In genomic region chr14:39176263-39177167, GRCh38 we compare ENCODE assay signal across 8 cellular contexts. TPM values are rescaled to one million over a fixed set of nuclear protein-coding genes. Genes with fewer than 3 reads are reported as not detected.
DNase-seq lines count a peak whose midpoint lies in the region; ATAC-seq, FAIRE-seq and TF ChIP-seq lines count a peak whose summit lies in the region.

No MANE protein-coding gene starts in this region.

- DNase-seq in cardiac muscle cell (ENCODE audit: low read depth in 1 of 2, low spot score in 1 of 2) (no peak), Right ventricle myocardium superior (no peak), GM12878 (ENCODE audit: low read depth, low spot score) (no peak), memory B cell (ENCODE audit: low spot score in 2 of 2) (no peak), type B pancreatic cell (ENCODE audit: extremely low spot score, unreplicated experiment) (no peak), LoVo (ENCODE audit: low spot score) (no peak)
- no peak for DNase-seq in activated CD4-positive, CD25-positive, alpha-beta regulatory T cell treated with anti-CD3 and anti-CD28 coated beads, Interleukin-2, amount 50 U/mL, for 72 hours

- RAD21 ChIA-PET in GM12878 (lab: Charles Lee; ENCODE audit: unreplicated experiment): interaction anchor here (1.7 kb wide), 1 partner anchor 250 kb away, joined by 5 read pairs; no protein-coding TSS in a partner anchor

- SMC1A ChIA-PET in GM12878 (lab: Charles Lee; ENCODE audit: uncharacterized antibody, unreplicated experiment): no interaction called here

- no peak overlapping the region for H2AFZ ChIP-seq in GM12878 (ENCODE audit: control insufficient read depth, low read depth, low read length)

- TF ChIP-seq CTCF in cardiac muscle cell (IDR thresholded peaks at IDR 0.05; ENCODE audit: low read depth, low read length) (no peak), GM12878 (IDR thresholded peaks at IDR 0.05 in 2 of 3, conservative IDR thresholded peaks at IDR 0.05 in 1 of 3; ENCODE audit: control insufficient read depth in 2 of 3, extremely low read depth in 1 of 3, insufficient read depth in 1 of 3, low read depth in 3 of 3, low read length in 3 of 3) (no peak), type B pancreatic cell (conservative IDR thresholded peaks at IDR 0.05) (no peak)

- intact Hi-C loops in Right ventricle myocardium superior (cut with DNase I): no loop called here
- intact Hi-C loops in GM12878 (cut with micrococcal nuclease; ENCODE audit: unreplicated experiment): no loop called here

- POLR2A ChIA-PET in GM12878 (lab: Charles Lee): interaction anchor here (1.2 kb wide), 1 partner anchor 253 kb away, joined by 3 read pairs; no protein-coding TSS in a partner anchor

- no TSS peak for BruUV-seq in GM12878 (replicated peaks; lab: Mats Ljungman, UMichigan)

- H3K4me3 ChIP-seq in cardiac muscle cell (peak overlapping the region; percentile 51), GM12878 (peak overlapping the region; percentile 90)

- H3K27ac Mint-ChIP-seq in memory B cell (peak overlapping the region; percentile 98), type B pancreatic cell (peak overlapping the region; percentile 99)

- H3K9me3 ChIP-seq in cardiac muscle cell (ENCODE audit: low read depth): no peaks in the 10 kb centered on the region
- no peaks in the 10 kb centered on the region for H3K9me3 ChIP-seq in GM12878 (replicated peaks; ENCODE audit: control insufficient read depth, insufficient read depth, low read length)

- TF ChIP-seq POLR2A in GM12878 (IDR thresholded peaks at IDR 0.05; ENCODE audit: low read depth, low read length): no peak

- H3K36me3 Mint-ChIP-seq in memory B cell (peaks cover 17% of the 10 kb centered on the region), type B pancreatic cell (peaks cover 29% of the 10 kb centered on the region)

- ATAC-seq in Right ventricle myocardium superior (ENCODE audit: poor library complexity) (no peak), GM12878 (no peak), memory B cell (ENCODE audit: low read depth) (no peak), HG03354 (IDR thresholded peaks at IDR 0.05; ENCODE audit: poor library complexity, severe bottlenecking, unreplicated experiment) (no peak)

- no peaks in the 10 kb centered on the region for H3K9me3 Mint-ChIP-seq in memory B cell
- no peaks in the 10 kb centered on the region for H3K9me3 Mint-ChIP-seq in type B pancreatic cell

- H3K4me1 ChIP-seq in cardiac muscle cell (ENCODE audit: low read depth) (peaks cover 7% of the 10 kb centered on the region), GM12878 (ENCODE audit: control insufficient read depth, insufficient read depth, low read length) (peaks cover 7% of the 10 kb centered on the region)

- H3K27me3 Mint-ChIP-seq in memory B cell (no peaks in the 10 kb centered on the region), type B pancreatic cell (no peaks in the 10 kb centered on the region)

- H3K79me2 ChIP-seq in GM12878 (ENCODE audit: control insufficient read depth, insufficient read depth, low read length): peaks cover 36% of the 10 kb centered on the region

- CTCF ChIA-PET in GM12878 (lab: Yijun Ruan, JAX): no interaction called here

- H3K4me1 Mint-ChIP-seq in memory B cell (peaks cover 7% of the 10 kb centered on the region), type B pancreatic cell (ENCODE audit: unreplicated experiment) (peaks cover 7% of the 10 kb centered on the region)

- H3K36me3 ChIP-seq in cardiac muscle cell: peaks cover 53% of the 10 kb centered on the region
- H3K36me3 ChIP-seq in GM12878 (ENCODE audit: control insufficient read depth in 2 of 2, insufficient read depth in 2 of 2, low read length in 1 of 2): peaks cover 13 to 38% of the 10 kb centered on the region in 2 experiments

- peak overlapping the region; percentile 99 for H3K9ac ChIP-seq in GM12878 (ENCODE audit: control insufficient read depth, insufficient read depth, low read length)

- no peaks in the 10 kb centered on the region for H3K27me3 ChIP-seq in cardiac muscle cell
- H3K27me3 ChIP-seq in GM12878 (replicated peaks in 1 of 2; ENCODE audit: control insufficient read depth in 2 of 2, insufficient read depth in 2 of 2, low read length in 1 of 2): no peaks in the 10 kb centered on the region

- no peak for TF ChIP-seq EP300 in GM12878 (IDR thresholded peaks at IDR 0.05; ENCODE audit: borderline replicate concordance in 1 of 2, control insufficient read depth in 1 of 2, low read depth in 2 of 2, low read length in 2 of 2)

- H3K4me2 ChIP-seq in GM12878 (ENCODE audit: control insufficient read depth, insufficient read depth): peak overlapping the region; percentile 14

- no peak for TF ChIP-seq RAD21 in GM12878 (IDR thresholded peaks at IDR 0.05; ENCODE audit: insufficient read depth, low read depth, low read length)

- 38% methylated on average over 5 of the region's 5 CpGs for WGBS in GM12878 (ENCODE audit: insufficient coverage, insufficient replicate concordance, low lambda C conversion rate, missing lambda C conversion rate)

- H3K4me3 Mint-ChIP-seq in memory B cell: peak overlapping the region; percentile 95
- H3K4me3 Mint-ChIP-seq in type B pancreatic cell: peak overlapping the region; percentile 99

- H3K27ac ChIP-seq in cardiac muscle cell (peak overlapping the region; percentile 94), GM12878 (ENCODE audit: control insufficient read depth, insufficient read depth) (peak overlapping the region; percentile 85; the same call in 1 of the 2 replicates)

- no peak for FAIRE-seq in GM12878 (lab: Jason Lieb, UNC)

- in situ Hi-C loops in GM12878 (cut with MboI): no loop called here

- no peaks in the 10 kb centered on the region for H4K20me1 ChIP-seq in GM12878 (ENCODE audit: control insufficient read depth, insufficient read depth)

RNA-seq across cellular contexts. Expression of gene PNN, which starts 1.5 kb away (rescaled TPM):
- total RNA-seq in cardiac muscle cell (35.3 and 67.0 TPM in 2 replicates), Right ventricle myocardium superior (20.5 TPM), GM12878 (2014; rRNA removed) (49.5 and 56.7 TPM in 2 replicates), GM12878 (2014; rRNA removed; fragmentation: Illumina TruSeq; extraction: Trizol) (89.7 and 90.4 TPM in 2 replicates), GM12878 (2021) (84.9 and 91.7 TPM in 2 replicates), type B pancreatic cell (ENCODE audit: low replicate concordance) (74.3 and 95.7 TPM in 2 replicates)
- polyA plus RNA-seq in cardiac muscle cell (110 and 115 TPM in 2 replicates), GM12878 (2011; rRNA removed) (46.6 and 67.2 TPM in 2 replicates), GM12878 (2014; fragmentation: Illumina TruSeq; extraction: Trizol) (166 and 215 TPM in 2 replicates), GM12878 (2014; fragmentation: Nextera tagmentation; extraction: Ambion mirVana) (10 to 100 TPM; 44.2 to 55.4 TPM), GM12878 (2014; rRNA removed) (113 and 127 TPM in 2 replicates), GM12878 (2016; fragmentation: Nextera tagmentation; extraction: Ambion mirVana) (100 to 1,000 TPM; 107 to 114 TPM)
- 109 and 121 TPM in 2 replicates for total RNA-seq in GM12878 (2013; cell fraction: nucleolus; rRNA removed)
- 76.4 TPM for polyA plus RNA-seq in GM12878 (2011; ENCODE audit: low read depth)
- polyA plus RNA-seq in GM12878 (2011; cell fraction: cytosol; rRNA removed): 20.3 and 26.2 TPM in 2 replicates
- 78.7 and 136 TPM in 2 replicates for polyA plus RNA-seq in GM12878 (2011; cell fraction: nucleus; rRNA removed)
- polyA plus RNA-seq in GM12878 (2012): 72.4 and 110 TPM in 2 replicates
- 13.8 and 16.1 TPM in 2 replicates for polyA minus RNA-seq in GM12878 (2011; rRNA and poly(A)+ RNA removed)
- polyA minus RNA-seq in GM12878 (2011; cell fraction: cytosol; rRNA and poly(A)+ RNA removed): 6.9 and 7.4 TPM in 2 replicates
- polyA minus RNA-seq in GM12878 (2011; cell fraction: nucleus; rRNA and poly(A)+ RNA removed): 22.7 and 38.6 TPM in 2 replicates

RNA-seq across cellular contexts. Expression of gene TRAPPC6B, which starts 6.4 kb away (rescaled TPM):
- total RNA-seq in cardiac muscle cell (47.4 and 54.2 TPM in 2 replicates), Right ventricle myocardium superior (21.9 TPM), GM12878 (2014; rRNA removed) (11.7 and 16.7 TPM in 2 replicates), GM12878 (2014; rRNA removed; fragmentation: Illumina TruSeq; extraction: Trizol) (15.0 and 15.3 TPM in 2 replicates), GM12878 (2021) (17.5 and 18.7 TPM in 2 replicates), type B pancreatic cell (ENCODE audit: low replicate concordance) (19.0 and 19.5 TPM in 2 replicates)
- polyA plus RNA-seq in cardiac muscle cell (22.8 and 23.4 TPM in 2 replicates), GM12878 (2011; rRNA removed) (23.0 and 37.2 TPM in 2 replicates), GM12878 (2014; fragmentation: Illumina TruSeq; extraction: Trizol) (19.9 and 22.0 TPM in 2 replicates), GM12878 (2014; fragmentation: Nextera tagmentation; extraction: Ambion mirVana) (1 to 10 TPM; 3.6 to 4.2 TPM), GM12878 (2014; rRNA removed) (15.8 and 22.2 TPM in 2 replicates), GM12878 (2016; fragmentation: Nextera tagmentation; extraction: Ambion mirVana) (10 to 100 TPM; 21.0 to 22.9 TPM)
- 35.5 and 36.2 TPM in 2 replicates for total RNA-seq in GM12878 (2013; cell fraction: nucleolus; rRNA removed)
- polyA plus RNA-seq in GM12878 (2011; ENCODE audit: low read depth): 10.7 TPM
- 6.4 and 9.0 TPM in 2 replicates for polyA plus RNA-seq in GM12878 (2011; cell fraction: cytosol; rRNA removed)
- polyA plus RNA-seq in GM12878 (2011; cell fraction: nucleus; rRNA removed): 21.5 and 26.1 TPM in 2 replicates
- 11.5 and 11.7 TPM in 2 replicates for polyA plus RNA-seq in GM12878 (2012)
- 10.3 and 13.3 TPM in 2 replicates for polyA minus RNA-seq in GM12878 (2011; rRNA and poly(A)+ RNA removed)
- 5.6 and 8.2 TPM in 2 replicates for polyA minus RNA-seq in GM12878 (2011; cell fraction: cytosol; rRNA and poly(A)+ RNA removed)
- 11.7 and 23.3 TPM in 2 replicates for polyA minus RNA-seq in GM12878 (2011; cell fraction: nucleus; rRNA and poly(A)+ RNA removed)

RNA-seq across cellular contexts. Expression of gene MIA2, which starts 57.2 kb away (rescaled TPM):
- total RNA-seq in cardiac muscle cell (5.8 and 20.6 TPM in 2 replicates), Right ventricle myocardium superior (28.6 TPM), GM12878 (2014; rRNA removed) (12.3 and 12.6 TPM in 2 replicates), GM12878 (2014; rRNA removed; fragmentation: Illumina TruSeq; extraction: Trizol) (18.4 and 19.8 TPM in 2 replicates), GM12878 (2021) (12.6 and 15.7 TPM in 2 replicates), type B pancreatic cell (ENCODE audit: low replicate concordance) (23.5 and 37.6 TPM in 2 replicates)
- polyA plus RNA-seq in cardiac muscle cell (14.4 and 17.7 TPM in 2 replicates), GM12878 (2011; rRNA removed) (36.8 and 46.5 TPM in 2 replicates), GM12878 (2014; fragmentation: Illumina TruSeq; extraction: Trizol) (24.3 and 29.6 TPM in 2 replicates), GM12878 (2014; fragmentation: Nextera tagmentation; extraction: Ambion mirVana) (10 to 100 TPM in 1 of 2 experiments, 1 to 10 TPM in 1; 6.3 to 10.2 TPM), GM12878 (2014; rRNA removed) (10.0 and 10.5 TPM in 2 replicates), GM12878 (2016; fragmentation: Nextera tagmentation; extraction: Ambion mirVana) (10 to 100 TPM; 19.8 to 20.2 TPM)
- total RNA-seq in GM12878 (2013; cell fraction: nucleolus; rRNA removed): 32.1 and 33.9 TPM in 2 replicates
- 11.9 TPM for polyA plus RNA-seq in GM12878 (2011; ENCODE audit: low read depth)
- polyA plus RNA-seq in GM12878 (2011; cell fraction: cytosol; rRNA removed): 22.3 and 23.0 TPM in 2 replicates
- 20.0 and 26.4 TPM in 2 replicates for polyA plus RNA-seq in GM12878 (2011; cell fraction: nucleus; rRNA removed)
- 8.5 and 10.2 TPM in 2 replicates for polyA plus RNA-seq in GM12878 (2012)
- 13.5 and 20.1 TPM in 2 replicates for polyA minus RNA-seq in GM12878 (2011; rRNA and poly(A)+ RNA removed)
- polyA minus RNA-seq in GM12878 (2011; cell fraction: cytosol; rRNA and poly(A)+ RNA removed): 8.6 and 9.5 TPM in 2 replicates
- polyA minus RNA-seq in GM12878 (2011; cell fraction: nucleus; rRNA and poly(A)+ RNA removed): 10.5 and 18.4 TPM in 2 replicates
